ENCODE assay signal across 28 cellular contexts in genomic region chr13:73941752-73942151, GRCh38.
"Had no signal": no experiment of that assay in that cellular context is flagged by ENCODE, and none has a peak within 500 bp of the region (broad histone marks: within the 10 kb centered on the region; RNA-seq: fewer than 3 reads in every experiment).

No MANE protein-coding gene starts in this region.

- H3K9me3 ChIP-seq: SJCRH30 had no signal

- H3K27ac ChIP-seq: brain microvascular endothelial cell, SJCRH30, SK-N-MC had no signal

- H3K27ac Mint-ChIP-seq: activated CD4-positive, alpha-beta memory T cell treated with anti-CD3 and anti-CD28 coated beads for 36 hours; activated naive CD4-positive, alpha-beta T cell treated with anti-CD3 and anti-CD28 coated beads, Interleukin-2, amount 50 U/mL, for 72 hours; activated T-helper 17 cell treated with anti-CD3 and anti-CD28 coated beads, Interleukin-2, amount 50 U/mL, for 72 hours; T-helper 2 cell treated with Interferon-gamma antibody and Interleukin-4, amounts not matched to agents 5 μg/mL and 100 μg/mL, for 36 hours; WTC11 had no signal

- H3K27me3 ChIP-seq: brain microvascular endothelial cell, SJCRH30 had no signal

- H3K36me3 ChIP-seq: SJCRH30 had no signal

- DNase-seq: activated CD4-positive, alpha-beta memory T cell treated with anti-CD3 and anti-CD28 coated beads for 36 hours; activated CD4-positive, alpha-beta T cell treated with anti-CD3 and anti-CD28 coated beads for 4 hours; activated CD4-positive, alpha-beta T cell treated with anti-CD3 and anti-CD28 coated beads, Interleukin-2, amount 50 U/mL, for 1 hour; activated CD8-positive, alpha-beta memory T cell treated with anti-CD3 and anti-CD28 coated beads, Interleukin-2, amount 50 U/mL, for 4 hours; activated effector memory CD4-positive, alpha-beta T cell treated with anti-CD3 and anti-CD28 coated beads, Interleukin-2, amount 50 U/mL, for 16 hours; activated naive CD4-positive, alpha-beta T cell; activated T-cell treated with anti-CD3 and anti-CD28 coated beads for 4 hours; activated T-cell treated with anti-CD3 and anti-CD28 coated beads, Interleukin-2, amount 50 U/mL, for 48 hours; amniotic stem cell; aorta; brain microvascular endothelial cell; central memory CD4-positive, alpha-beta T cell; Karpas-422; NCI-H1105; NCI-H1417 treated with DMSO at 0.1 percent for 48 hours; NCI-H187 treated with DMSO at 0.1 percent for 48 hours; NCI-H2081; NCI-H345; NCI-H524 treated with DMSO at 0.1 percent for 48 hours; SHP77; SJCRH30 had no signal

- H3K27me3 Mint-ChIP-seq: activated CD4-positive, alpha-beta memory T cell treated with anti-CD3 and anti-CD28 coated beads for 36 hours; activated T-helper 17 cell treated with anti-CD3 and anti-CD28 coated beads, Interleukin-2, amount 50 U/mL, for 72 hours had no signal

- ATAC-seq: activated CD4-positive, CD25-positive, alpha-beta regulatory T cell treated with anti-CD3 and anti-CD28 coated beads, Interleukin-2, amount 50 U/mL, for 24 hours; activated naive CD4-positive, alpha-beta T cell treated with anti-CD3 and anti-CD28 coated beads, Interleukin-2, amount 50 U/mL, for 72 hours; activated T-helper 17 cell treated with anti-CD3 and anti-CD28 coated beads, Interleukin-2, amount 50 U/mL, for 72 hours; Panc1; WTC11 had no signal

- H3K9me3 Mint-ChIP-seq: activated CD4-positive, alpha-beta memory T cell treated with anti-CD3 and anti-CD28 coated beads for 36 hours; activated naive CD4-positive, alpha-beta T cell treated with anti-CD3 and anti-CD28 coated beads, Interleukin-2, amount 50 U/mL, for 72 hours; activated T-helper 17 cell treated with anti-CD3 and anti-CD28 coated beads, Interleukin-2, amount 50 U/mL, for 72 hours; T-helper 2 cell treated with Interferon-gamma antibody and Interleukin-4, amounts not matched to agents 5 μg/mL and 100 μg/mL, for 36 hours; WTC11 had no signal

- H3K4me3 ChIP-seq: SJCRH30, SK-N-MC had no signal

- H3K4me3 Mint-ChIP-seq: activated CD4-positive, alpha-beta memory T cell treated with anti-CD3 and anti-CD28 coated beads for 36 hours; activated T-helper 17 cell treated with anti-CD3 and anti-CD28 coated beads, Interleukin-2, amount 50 U/mL, for 72 hours; T-helper 2 cell treated with Interferon-gamma antibody and Interleukin-4, amounts not matched to agents 5 μg/mL and 100 μg/mL, for 36 hours; WTC11 had no signal

- H3K36me3 Mint-ChIP-seq: WTC11 had no signal
